ENCODE assay signal across 20 cellular contexts in the genomic region with DNA sequence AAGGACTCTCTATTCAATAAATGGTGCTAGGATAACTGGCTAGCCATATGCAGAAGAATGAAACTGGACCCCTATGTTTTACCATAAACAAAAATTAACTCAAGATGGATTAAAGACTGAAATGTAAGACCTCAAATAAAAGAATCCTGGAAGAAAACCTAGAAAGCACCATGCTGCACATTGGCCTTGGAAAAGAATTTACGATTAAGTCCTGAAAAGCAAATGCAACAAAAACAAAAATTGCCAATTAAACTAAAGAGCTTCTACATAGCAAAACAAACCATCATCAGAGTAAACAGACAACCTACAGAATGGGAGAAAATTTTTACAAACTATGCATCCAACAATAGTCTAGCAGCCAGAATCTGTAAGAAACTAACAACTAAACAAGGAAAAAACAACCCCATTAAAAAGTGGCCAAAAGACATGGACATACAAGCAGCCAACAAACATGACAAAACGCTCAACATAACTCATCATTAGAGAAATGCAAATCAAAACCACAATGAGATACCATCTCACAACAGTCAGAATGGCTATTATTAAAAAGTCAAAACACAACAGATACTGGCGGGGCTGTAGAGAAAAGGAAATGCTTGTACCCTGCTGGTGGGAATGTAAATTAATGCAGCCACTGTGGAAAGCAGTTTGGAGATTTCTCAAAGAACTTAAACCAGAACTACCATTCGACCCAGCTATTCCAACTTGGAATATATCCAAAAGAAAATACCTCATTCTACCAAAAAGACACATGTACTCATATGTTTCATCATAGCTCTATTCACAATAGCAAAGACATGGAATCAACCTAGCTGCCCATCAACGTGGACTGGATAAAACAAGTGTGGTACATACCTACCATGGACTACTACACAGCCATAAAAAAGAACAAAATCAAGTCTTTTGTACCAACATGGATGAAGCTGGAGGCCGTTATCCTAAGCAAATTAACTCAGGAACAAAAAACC. TPM values are rescaled to one million over a fixed set of nuclear protein-coding genes. Genes with fewer than 3 reads are reported as not detected.
A peak's percentile ranks its signal among the peaks of the same experiment; 100 is the strongest.
DNase-seq lines count a peak whose midpoint lies in the region; ATAC-seq and TF ChIP-seq lines count a peak whose summit lies in the region.
"Had no signal": no experiment of that assay in that cellular context is flagged by ENCODE, and none has a peak within 500 bp of the region (broad histone marks: within the 10 kb centered on the region; RNA-seq: fewer than 3 reads in every experiment).

No MANE protein-coding gene starts in this region.

- ATAC-seq in HG03378 (IDR thresholded peaks at IDR 0.05; ENCODE audit: unreplicated experiment), result peak; percentile 51
- ATAC-seq: activated T-helper 17 cell treated with anti-CD3 and anti-CD28 coated beads, Interleukin-2, amount 50 U/mL, for 72 hours had no signal

- H2AFZ ChIP-seq in hepatocyte, result no peak overlapping the region

- H3K4me3 Mint-ChIP-seq in MCF 10A (ENCODE audit: unreplicated experiment) (no peak overlapping the region), chondrocyte (ENCODE audit: unreplicated experiment) (no peak overlapping the region), type B pancreatic cell (no peak overlapping the region)
- H3K4me3 Mint-ChIP-seq: activated T-helper 17 cell treated with anti-CD3 and anti-CD28 coated beads, Interleukin-2, amount 50 U/mL, for 72 hours; CD8-positive, alpha-beta memory T cell; immature natural killer cell; mesothelial cell of epicardium had no signal

- H4K20me1 ChIP-seq in hepatocyte (ENCODE audit: insufficient read depth, poor library complexity, severe bottlenecking), result no peaks in the 10 kb centered on the region

- peaks cover 34% of the 10 kb centered on the region for H3K36me3 Mint-ChIP-seq in MCF 10A (ENCODE audit: insufficient read depth, unreplicated experiment)
- peaks cover 16% of the 10 kb centered on the region for H3K36me3 Mint-ChIP-seq in chondrocyte (ENCODE audit: low read depth)
- H3K36me3 Mint-ChIP-seq in type B pancreatic cell, result peaks cover 26% of the 10 kb centered on the region
- H3K36me3 Mint-ChIP-seq: CD8-positive, alpha-beta memory T cell; immature natural killer cell had no signal

- H3K4me1 Mint-ChIP-seq in MCF 10A (ENCODE audit: insufficient read depth, unreplicated experiment) (peaks cover 10% of the 10 kb centered on the region), chondrocyte (ENCODE audit: low read depth) (peaks cover 15% of the 10 kb centered on the region), type B pancreatic cell (ENCODE audit: unreplicated experiment) (peaks cover 10% of the 10 kb centered on the region)
- H3K4me1 Mint-ChIP-seq: activated T-helper 17 cell treated with anti-CD3 and anti-CD28 coated beads, Interleukin-2, amount 50 U/mL, for 72 hours; CD8-positive, alpha-beta memory T cell; immature natural killer cell; mesothelial cell of epicardium had no signal

- H3K4me3 ChIP-seq in breast epithelium, result no peak overlapping the region
- H3K4me3 ChIP-seq in hepatocyte, result no peak overlapping the region

- no peaks in the 10 kb centered on the region for H3K9me2 ChIP-seq in hepatocyte (replicated peaks; ENCODE audit: insufficient read depth)

- H3K27me3 Mint-ChIP-seq in MCF 10A (ENCODE audit: insufficient read depth, unreplicated experiment) (no peaks in the 10 kb centered on the region), chondrocyte (ENCODE audit: low read depth) (no peaks in the 10 kb centered on the region), type B pancreatic cell (no peaks in the 10 kb centered on the region)

- no peak for DNase-seq in MCF 10A (ENCODE audit: unreplicated experiment)
- DNase-seq in breast epithelium (ENCODE audit: low spot score in 2 of 2), result no peak
- no peak for DNase-seq in chondrocyte (ENCODE audit: low spot score)
- DNase-seq in type B pancreatic cell (ENCODE audit: extremely low spot score, unreplicated experiment), result no peak
- no peak for DNase-seq in AG08395 (ENCODE audit: low spot score)
- DNase-seq in NCI-H2171 (lab: John Stamatoyannopoulos, UW), result no peak
- no peak for DNase-seq in hepatocyte (ENCODE audit: low spot score)
- DNase-seq: CD8-positive, alpha-beta memory T cell; dermis blood vessel endothelial cell; GDM1; immature natural killer cell; Kasumi-1; NCI-H2081 treated with DMSO at 0.1 percent for 48 hours; occipital lobe; SHP77; T1000 had no signal

- 86% methylated on average over 6 of the region's 6 CpGs for WGBS in hepatocyte (ENCODE audit: low lambda C conversion rate, missing lambda C conversion rate)

- H3K4me1 ChIP-seq in breast epithelium (no peaks in the 10 kb centered on the region), hepatocyte (ENCODE audit: insufficient read depth) (no peaks in the 10 kb centered on the region)

- H3K27me3 ChIP-seq in breast epithelium (no peaks in the 10 kb centered on the region), hepatocyte (no peaks in the 10 kb centered on the region)

- POLR2A ChIA-PET in MCF 10A (lab: Yijun Ruan, JAX), result interaction anchor here (0.8 kb wide), 1 partner anchor 26 kb away, joined by 3 read pairs; no protein-coding TSS in a partner anchor

- no peak overlapping the region for H3K27ac ChIP-seq in breast epithelium
- no peak overlapping the region for H3K27ac ChIP-seq in hepatocyte
- H3K27ac ChIP-seq: 22Rv1 had no signal

- TSS peak; percentile 21 for BruUV-seq in MCF 10A (replicated peaks; lab: Mats Ljungman, UMichigan)

- TF ChIP-seq CTCF in MCF 10A (IDR thresholded peaks at IDR 0.05; ENCODE audit: unreplicated experiment) (no peak), breast epithelium (IDR thresholded peaks at IDR 0.05) (no peak), chondrocyte (IDR thresholded peaks at IDR 0.05) (peak; percentile 36), type B pancreatic cell (conservative IDR thresholded peaks at IDR 0.05) (peak; percentile 35), hepatocyte (IDR thresholded peaks at IDR 0.05; ENCODE audit: poor library complexity) (no peak)

- no peaks in the 10 kb centered on the region for H3K36me3 ChIP-seq in breast epithelium
- no peaks in the 10 kb centered on the region for H3K36me3 ChIP-seq in hepatocyte (replicated peaks; ENCODE audit: insufficient read depth, low read depth)

- H3K27ac Mint-ChIP-seq in MCF 10A (ENCODE audit: low read depth, unreplicated experiment) (no peak overlapping the region), chondrocyte (ENCODE audit: unreplicated experiment) (no peak overlapping the region), type B pancreatic cell (no peak overlapping the region)
- H3K27ac Mint-ChIP-seq: activated T-helper 17 cell treated with anti-CD3 and anti-CD28 coated beads, Interleukin-2, amount 50 U/mL, for 72 hours; CD8-positive, alpha-beta memory T cell; immature natural killer cell; mesothelial cell of epicardium had no signal

- CTCF ChIA-PET in MCF 10A (lab: Yijun Ruan, JAX), result interaction anchor here (0.8 to 1.0 kb wide), 2 partner anchors 37 to 153 kb away, joined by 3 read pairs; no protein-coding TSS in a partner anchor

- H3K4me2 ChIP-seq in hepatocyte, result no peak overlapping the region

- H3K9me3 ChIP-seq in breast epithelium, result no peaks in the 10 kb centered on the region
- H3K9me3 ChIP-seq in hepatocyte (ENCODE audit: low read depth), result no peaks in the 10 kb centered on the region

- H3K79me2 ChIP-seq in hepatocyte, result peaks cover 19% of the 10 kb centered on the region

- no peak for TF ChIP-seq POLR2A in breast epithelium (IDR thresholded peaks at IDR 0.05)

- H3K9me3 Mint-ChIP-seq in MCF 10A (ENCODE audit: unreplicated experiment), result no peaks in the 10 kb centered on the region
- H3K9me3 Mint-ChIP-seq in chondrocyte (ENCODE audit: low read depth), result no peaks in the 10 kb centered on the region
- no peaks in the 10 kb centered on the region for H3K9me3 Mint-ChIP-seq in type B pancreatic cell
- H3K9me3 Mint-ChIP-seq: activated T-helper 17 cell treated with anti-CD3 and anti-CD28 coated beads, Interleukin-2, amount 50 U/mL, for 72 hours; CD8-positive, alpha-beta memory T cell; mesothelial cell of epicardium had no signal

- intact Hi-C loops in MCF 10A (cut with micrococcal nuclease) (no loop called here), breast epithelium (cut with DNase I; ENCODE audit: low total_unique reads) (no loop called here)

RNA-seq across cellular contexts. Expression of gene SEPTIN10, which starts 30.6 kb away (rescaled TPM):
- total RNA-seq in MCF 10A (2022) (78.9 and 105 TPM in 2 replicates), breast epithelium (100 to 1,000 TPM in 2 of 3 donors, 10 to 100 TPM in 1; 93.5 to 116 (median 100) TPM), chondrocyte (80.9 to 90.9 TPM (median 86.1 TPM) in 3 replicates), type B pancreatic cell (ENCODE audit: low replicate concordance) (40.9 and 76.7 TPM in 2 replicates), hepatocyte (49.3 and 58.7 TPM in 2 replicates)
- 35.7 and 38.7 TPM in 2 replicates for polyA plus RNA-seq in hepatocyte
- polyA plus RNA-seq: immature natural killer cell had no signal

RNA-seq across cellular contexts. Expression of gene SOWAHC, which starts 31.0 kb away (rescaled TPM):
- total RNA-seq in MCF 10A (2022) (25.6 and 35.3 TPM in 2 replicates), breast epithelium (10 to 100 TPM in 2 of 3 donors, 1 to 10 TPM in 1; 9.1 to 18.4 (median 14.7) TPM), chondrocyte (13.2 to 14.7 TPM (median 14.2 TPM) in 3 replicates), type B pancreatic cell (ENCODE audit: low replicate concordance) (15.5 and 25.6 TPM in 2 replicates), hepatocyte (26.2 and 26.5 TPM in 2 replicates)
- polyA plus RNA-seq in hepatocyte, result 14.0 and 18.8 TPM in 2 replicates

Comparison
In these comparisons a context has a peak if more than half of its experiments do, and no peak if none do; other contexts are left out.
1. CTCF ChIP-seq: peak in chondrocyte (single experiment) and type B pancreatic cell (single experiment); none in MCF 10A (single experiment), breast epithelium (0 of 3) and hepatocyte (single experiment).